1 cellular context compared by ENCODE assay signal in the genomic region with DNA sequence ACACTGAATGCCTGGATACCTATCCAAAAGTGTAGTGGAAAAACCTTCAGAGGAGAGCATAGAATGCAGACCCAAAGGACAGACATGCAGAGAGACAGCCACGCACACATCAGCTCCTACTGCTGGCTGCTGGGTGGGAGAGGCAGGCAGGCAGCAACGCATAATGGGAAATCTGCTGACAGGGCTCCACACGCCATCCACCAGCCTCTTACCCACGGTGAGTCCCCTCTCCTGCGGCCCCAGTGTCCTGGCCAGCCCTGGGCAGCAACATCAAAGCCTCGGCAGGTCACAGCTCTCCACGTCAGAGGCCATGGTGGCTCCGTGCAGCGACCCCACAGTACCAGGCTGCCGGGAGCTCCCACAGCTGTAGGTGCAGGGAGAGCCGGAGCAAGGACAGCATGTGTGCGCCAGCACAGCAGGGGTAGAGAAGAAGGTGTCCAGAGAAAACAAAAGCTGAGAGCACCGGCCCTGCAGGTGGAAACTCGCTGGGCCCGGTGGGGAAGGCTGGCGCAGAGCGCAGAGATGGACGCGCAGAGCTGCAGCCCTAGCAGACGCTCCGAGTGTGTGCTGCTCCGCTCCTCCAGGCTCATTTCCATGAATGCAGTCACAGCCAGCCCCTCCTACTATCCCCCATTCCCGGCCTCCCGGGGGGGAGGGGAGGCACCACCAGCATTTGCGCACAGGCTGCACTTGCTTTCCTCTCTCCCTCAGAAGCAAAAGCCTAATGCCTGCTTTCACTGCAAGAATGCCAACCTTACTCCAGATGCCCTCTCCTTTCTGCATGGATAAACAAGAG.
TF ChIP-seq lines count a peak whose summit lies in the region.

No MANE protein-coding gene starts in this region.

TF ChIP-seq in HepG2, 621 proteins besides CTCF, POLR2A, EP300 and RAD21 (continued from another document):
- TF ChIP-seq, protein P1, sequence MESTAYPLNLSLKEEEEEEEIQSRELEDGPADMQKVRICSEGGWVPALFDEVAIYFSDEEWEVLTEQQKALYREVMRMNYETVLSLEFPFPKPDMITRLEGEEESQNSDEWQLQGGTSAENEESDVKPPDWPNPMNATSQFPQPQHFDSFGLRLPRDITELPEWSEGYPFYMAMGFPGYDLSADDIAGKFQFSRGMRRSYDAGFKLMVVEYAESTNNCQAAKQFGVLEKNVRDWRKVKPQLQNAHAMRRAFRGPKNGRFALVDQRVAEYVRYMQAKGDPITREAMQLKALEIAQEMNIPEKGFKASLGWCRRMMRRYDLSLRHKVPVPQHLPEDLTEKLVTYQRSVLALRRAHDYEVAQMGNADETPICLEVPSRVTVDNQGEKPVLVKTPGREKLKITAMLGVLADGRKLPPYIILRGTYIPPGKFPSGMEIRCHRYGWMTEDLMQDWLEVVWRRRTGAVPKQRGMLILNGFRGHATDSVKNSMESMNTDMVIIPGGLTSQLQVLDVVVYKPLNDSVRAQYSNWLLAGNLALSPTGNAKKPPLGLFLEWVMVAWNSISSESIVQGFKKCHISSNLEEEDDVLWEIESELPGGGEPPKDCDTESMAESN (CRISPR knock-in tag; conservative IDR thresholded peaks at IDR 0.05), result no peak
- no peak for TF ChIP-seq ZNF614 (CRISPR knock-in tag; IDR thresholded peaks at IDR 0.05; ENCODE audit: borderline replicate concordance)
- TF ChIP-seq PHF21A (CRISPR knock-in tag; IDR thresholded peaks at IDR 0.05), result 0 out of 2 replicates have a peak, but pooled peaks have one; percentile 14
- no peak for TF ChIP-seq GTF3A (CRISPR knock-in tag; conservative IDR thresholded peaks at IDR 0.05)
- TF ChIP-seq ZNF589 (CRISPR knock-in tag; conservative IDR thresholded peaks at IDR 0.05), result no peak
